11 cellular contexts compared by ENCODE assay signal in the genomic region with DNA sequence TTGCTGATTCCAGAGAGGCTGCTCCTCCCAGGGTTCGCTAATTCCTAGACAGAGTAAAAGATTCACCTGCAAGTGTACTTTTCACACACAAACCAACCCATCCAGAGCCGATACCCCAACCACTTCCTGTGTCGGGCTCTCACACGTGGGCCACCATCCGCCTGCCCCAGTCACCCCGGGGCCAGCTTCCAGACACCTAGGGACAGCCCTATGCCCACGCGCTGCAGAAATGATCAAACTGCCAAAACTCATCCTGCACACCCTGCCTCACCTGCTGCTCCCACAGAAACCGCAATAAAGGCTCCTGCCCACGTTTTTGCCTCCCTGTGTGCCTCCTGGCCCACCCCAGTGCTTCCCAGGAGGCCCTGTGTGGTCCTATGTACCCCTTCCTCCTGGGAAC. TPM values are rescaled to one million over a fixed set of nuclear protein-coding genes. Genes with fewer than 3 reads are reported as not detected.
A peak's percentile ranks its signal among the peaks of the same experiment; 100 is the strongest.
DNase-seq lines count a peak whose midpoint lies in the region; ATAC-seq and TF ChIP-seq lines count a peak whose summit lies in the region.
"Had no signal": no experiment of that assay in that cellular context is flagged by ENCODE, and none has a peak within 500 bp of the region (broad histone marks: within the 10 kb centered on the region; RNA-seq: fewer than 3 reads in every experiment).

No MANE protein-coding gene starts in this region.

- peak; percentile 81 for ATAC-seq in stimulated activated naive CD8-positive, alpha-beta T cell treated with anti-CD3 and anti-CD28 coated beads, Interleukin-15, Interleukin-2, amounts not matched to agents 100 U/mL and 50 U/mL, for 24 hours
- ATAC-seq in body of pancreas, result no peak
- ATAC-seq: WTC11 had no signal

- peak; percentile 63 for DNase-seq in activated CD8-positive, alpha-beta memory T cell treated with anti-CD3 and anti-CD28 coated beads for 24 hours
- no peak for DNase-seq in activated CD8-positive, alpha-beta memory T cell treated with anti-CD3 and anti-CD28 coated beads, Interleukin-2, amount 50 U/mL, for 4 hours
- peak; percentile 36 for DNase-seq in activated naive CD4-positive, alpha-beta T cell treated with Interleukin-2 at 50 U/mL for 16 hours
- DNase-seq in osteoblast (ENCODE audit: insufficient read length, low spot score, missing footprints) (peak; percentile 10), NCI-H146 (lab: John Stamatoyannopoulos, UW) (no peak), breast epithelium (ENCODE audit: low spot score in 2 of 2) (no peak), body of pancreas (no peak)
- DNase-seq in stimulated activated naive CD8-positive, alpha-beta T cell treated with anti-CD3 and anti-CD28 coated beads, Interleukin-15, Interleukin-2, amounts not matched to agents 100 U/mL and 50 U/mL, for 24 hours, result peak; percentile 56

- no peak overlapping the region for H3K4me2 ChIP-seq in osteoblast (ENCODE audit: insufficient read depth, low read length)

- H3K4me1 ChIP-seq in osteoblast (ENCODE audit: insufficient read depth, low read length) (no peaks in the 10 kb centered on the region), breast epithelium (no peaks in the 10 kb centered on the region), body of pancreas (peaks cover 8% of the 10 kb centered on the region)
- H3K4me1 ChIP-seq: uterus had no signal

- TF ChIP-seq CTCF in osteoblast (IDR thresholded peaks at IDR 0.05; ENCODE audit: extremely low read depth, low read depth, low read length) (no peak), breast epithelium (IDR thresholded peaks at IDR 0.05) (no peak), body of pancreas (IDR thresholded peaks at IDR 0.05) (no peak)

- no peak overlapping the region for H3K4me3 ChIP-seq in osteoblast (ENCODE audit: insufficient read depth, low read length)
- no peak overlapping the region for H3K4me3 ChIP-seq in breast epithelium
- H3K4me3 ChIP-seq in body of pancreas, result no peak overlapping the region
- H3K4me3 ChIP-seq: cardiac muscle cell, uterus had no signal

- H3K9me3 ChIP-seq in osteoblast (ENCODE audit: low read depth, low read length), result no peaks in the 10 kb centered on the region
- no peaks in the 10 kb centered on the region for H3K9me3 ChIP-seq in breast epithelium
- H3K9me3 ChIP-seq in body of pancreas, result no peaks in the 10 kb centered on the region
- H3K9me3 ChIP-seq: uterus had no signal

- no peaks in the 10 kb centered on the region for H4K20me1 ChIP-seq in osteoblast (ENCODE audit: insufficient read depth, low read length)

- 84 to 92% methylated on average over 10 of the region's 10 CpGs for WGBS in body of pancreas, 2 donors

- intact Hi-C loops in breast epithelium (cut with DNase I; ENCODE audit: low total_unique reads) (no loop called here), body of pancreas (cut with DNase I) (no loop called here)

- no peaks in the 10 kb centered on the region for H3K79me2 ChIP-seq in osteoblast (ENCODE audit: insufficient read depth, low read length)

- no peaks in the 10 kb centered on the region for H3K27me3 ChIP-seq in osteoblast (ENCODE audit: insufficient read depth, low read length)
- no peaks in the 10 kb centered on the region for H3K27me3 ChIP-seq in breast epithelium
- H3K27me3 ChIP-seq in body of pancreas, result no peaks in the 10 kb centered on the region
- H3K27me3 ChIP-seq: cardiac muscle cell, uterus had no signal

- H3K36me3 ChIP-seq in osteoblast (ENCODE audit: insufficient read depth, low read length) (no peaks in the 10 kb centered on the region), breast epithelium (no peaks in the 10 kb centered on the region), body of pancreas (replicated peaks in 1 of 2; ENCODE audit: insufficient read depth in 1 of 2, low read depth in 2 of 2) (no peaks in the 10 kb centered on the region)
- H3K36me3 ChIP-seq: cardiac muscle cell, uterus had no signal

- H2AFZ ChIP-seq in osteoblast (ENCODE audit: low read length), result no peak overlapping the region

- no peak for TF ChIP-seq POLR2A in breast epithelium (IDR thresholded peaks at IDR 0.05)
- no peak for TF ChIP-seq POLR2A in body of pancreas (IDR thresholded peaks at IDR 0.05)

- no peak overlapping the region for H3K27ac ChIP-seq in osteoblast (ENCODE audit: low read depth, low read length)
- no peak overlapping the region for H3K27ac ChIP-seq in breast epithelium
- H3K27ac ChIP-seq in body of pancreas, result no peak overlapping the region
- H3K27ac ChIP-seq: cardiac muscle cell, uterus had no signal

RNA-seq across cellular contexts. Expression of a gene that starts 59.5 kb away (rescaled TPM):
- total RNA-seq in osteoblast (19.4 and 24.6 TPM in 2 replicates), breast epithelium (10 to 100 TPM; 24.3 to 26.9 (median 24.6) TPM), body of pancreas (10 to 100 TPM; 10.9 to 11.2 TPM)

Comparison
In these comparisons a context has a peak if more than half of its experiments do, and no peak if none do; other contexts are left out.
1. DNase-seq: peak in activated CD8-positive, alpha-beta memory T cell treated with anti-CD3 and anti-CD28 coated beads for 24 hours (single experiment), activated naive CD4-positive, alpha-beta T cell treated with Interleukin-2 at 50 U/mL for 16 hours (single experiment), osteoblast (single experiment) and stimulated activated naive CD8-positive, alpha-beta T cell treated with anti-CD3 and anti-CD28 coated beads, Interleukin-15, Interleukin-2, amounts not matched to agents 100 U/mL and 50 U/mL, for 24 hours (single experiment); none in activated CD8-positive, alpha-beta memory T cell treated with anti-CD3 and anti-CD28 coated beads, Interleukin-2, amount 50 U/mL, for 4 hours (single experiment), NCI-H146 (single experiment), breast epithelium (0 of 2) and body of pancreas (0 of 4).